Comparison of ENCODE assay signal across 18 cellular contexts in the genomic region with DNA sequence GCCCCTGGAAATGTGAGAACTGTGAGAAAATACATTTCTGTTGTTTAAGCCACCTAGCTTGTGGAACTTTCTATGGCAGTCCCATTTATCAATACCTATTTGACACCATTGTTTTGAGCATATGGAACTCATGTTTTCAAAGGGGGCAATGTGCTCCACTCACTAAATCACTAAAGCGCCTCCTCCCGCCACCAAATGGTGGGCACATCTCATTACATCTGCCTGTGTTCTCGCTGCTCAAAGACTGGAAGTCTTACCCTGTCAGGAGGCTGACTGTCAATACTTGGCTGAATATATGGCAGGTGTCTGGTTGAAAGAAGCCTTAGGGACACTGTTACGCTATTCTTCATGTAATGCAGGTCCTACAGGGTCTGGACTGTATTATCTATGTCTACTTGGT.
"Had no signal": no experiment of that assay in that cellular context is flagged by ENCODE, and none has a peak within 500 bp of the region (broad histone marks: within the 10 kb centered on the region; RNA-seq: fewer than 3 reads in every experiment).

No MANE protein-coding gene starts in this region.

- DNase-seq: activated B cell treated with CpG ODN at 0.5 μM for 24 hours; activated CD4-positive, alpha-beta memory T cell treated with anti-CD3 and anti-CD28 coated beads, Interleukin-2, amount 10 ng/mL, durations not matched to agents 7 days and 5 days; activated CD4-positive, alpha-beta T cell treated with anti-CD3 and anti-CD28 coated beads for 4 hours; activated CD8-positive, alpha-beta memory T cell treated with anti-CD3 and anti-CD28 coated beads, Interleukin-2, amount 10 ng/mL, durations not matched to agents 7 days and 5 days; activated naive CD4-positive, alpha-beta T cell treated with Interleukin-2 at 50 U/mL for 16 hours; anterior cingulate cortex; caudate nucleus; dorsolateral prefrontal cortex; foreskin melanocyte; head of caudate nucleus; immature natural killer cell; left ventricle myocardium superior; occipital lobe; posterior cingulate gyrus; stimulated activated CD4-positive, alpha-beta T cell treated with anti-CD3 and anti-CD28 coated beads, Interleukin-2, amount 100 ng/mL, for 24 hours; stimulated activated naive CD4-positive, alpha-beta T cell treated with Interleukin-2 at 50 U/mL for 16 hours; thyroid gland had no signal

- H3K4me3 ChIP-seq: dorsolateral prefrontal cortex, thyroid gland had no signal

- FAIRE-seq: TTC549 had no signal

- ATAC-seq: activated CD8-positive, alpha-beta memory T cell treated with anti-CD3 and anti-CD28 coated beads, Interleukin-2, amount 10 ng/mL, durations not matched to agents 7 days and 5 days; left ventricle myocardium superior had no signal
